In the genomic region with DNA sequence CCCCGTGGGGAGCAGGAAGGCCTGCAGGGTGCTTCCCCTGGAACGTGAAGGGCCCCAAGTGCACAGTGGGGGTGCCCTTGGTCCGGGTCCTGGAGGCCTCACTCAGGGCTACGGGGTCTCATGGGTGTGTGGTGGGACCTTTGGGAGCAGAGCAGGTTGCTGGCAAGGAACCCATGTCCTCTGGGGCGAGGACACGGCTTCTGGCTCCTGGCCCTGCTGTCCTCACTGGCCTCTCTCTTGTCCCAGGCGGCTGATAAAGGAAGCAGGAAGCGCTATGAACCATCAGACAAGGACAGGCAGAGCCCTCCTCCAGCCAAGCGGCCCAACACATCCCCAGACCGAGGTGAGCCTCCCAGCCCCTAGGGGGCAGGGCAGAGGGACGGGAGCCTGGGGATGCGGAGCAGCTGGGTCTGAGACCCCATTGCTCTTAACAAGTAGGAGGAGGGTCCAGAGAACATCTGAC, we compare ENCODE assay signal across 11 cellular contexts. TPM values are rescaled to one million over a fixed set of nuclear protein-coding genes. Genes with fewer than 3 reads are reported as not detected.
A peak's percentile ranks its signal among the peaks of the same experiment; 100 is the strongest.
DNase-seq lines count a peak whose midpoint lies in the region; ATAC-seq, FAIRE-seq and TF ChIP-seq lines count a peak whose summit lies in the region.
"Had no signal": no experiment of that assay in that cellular context is flagged by ENCODE, and none has a peak within 500 bp of the region (broad histone marks: within the 10 kb centered on the region; RNA-seq: fewer than 3 reads in every experiment).

No MANE protein-coding gene starts in this region.

- TF ChIP-seq RAD21 in A549 (conservative IDR thresholded peaks at IDR 0.05 in 1 of 2, IDR thresholded peaks at IDR 0.05 in 1 of 2) (no peak), SK-N-SH (IDR thresholded peaks at IDR 0.05; ENCODE audit: low read length) (peak; percentile 23; the same call in 1 of the 2 replicates)

- no peaks in the 10 kb centered on the region for H3K79me2 ChIP-seq in SK-N-SH (ENCODE audit: insufficient read depth)

- H3K9ac ChIP-seq in SK-N-SH: no peak overlapping the region

- intact Hi-C loops in vagina (cut with DNase I): no loop called here

- peaks cover 3% of the 10 kb centered on the region for H3F3A ChIP-seq in SK-N-SH (replicated peaks; ENCODE audit: insufficient read depth)

- H3K36me3 ChIP-seq in SK-N-SH (replicated peaks in 1 of 2; ENCODE audit: control insufficient read depth in 1 of 2, insufficient read depth in 2 of 2, low read length in 1 of 2) (peaks cover 12 to 63% of the 10 kb centered on the region in 2 experiments), iPS DF 6.9 (ENCODE audit: control insufficient read depth, insufficient read depth, low read length) (peaks cover 22% of the 10 kb centered on the region), vagina (peaks cover 0 to 82% of the 10 kb centered on the region in 2 donors)

- H3K4me3 ChIP-seq in A549 (no peak overlapping the region), GM12864 (ENCODE audit: low read depth, low read length) (no peak overlapping the region), SK-N-SH (ENCODE audit: low read depth in 2 of 2, low read length in 1 of 2) (no peak overlapping the region), iPS DF 6.9 (ENCODE audit: low read length) (no peak overlapping the region), vagina (no peak overlapping the region)

- H3K4me1 ChIP-seq in A549: no peaks in the 10 kb centered on the region
- H3K4me1 ChIP-seq in SK-N-SH (ENCODE audit: control insufficient read depth in 1 of 2, insufficient read depth in 2 of 2, low read depth in 1 of 2, low read length in 1 of 2): no peaks in the 10 kb centered on the region
- H3K4me1 ChIP-seq in iPS DF 6.9 (ENCODE audit: control insufficient read depth, insufficient read depth, low read length): no peaks in the 10 kb centered on the region
- H3K4me1 ChIP-seq in vagina: no peaks in the 10 kb centered on the region

- H3K27ac ChIP-seq in A549 (no peak overlapping the region), SK-N-SH (ENCODE audit: low read depth in 2 of 2, low read length in 1 of 2) (no peak overlapping the region), iPS DF 6.9 (ENCODE audit: low read length) (no peak overlapping the region), vagina (no peak overlapping the region)
- H3K27ac ChIP-seq: epithelial cell of prostate had no signal

- TF ChIP-seq CTCF in A549 (IDR thresholded peaks at IDR 0.05) (no peak), GM12864 (IDR thresholded peaks at IDR 0.05; ENCODE audit: low read depth, low read length, missing control alignments) (peak; percentile 39), SK-N-SH (IDR thresholded peaks at IDR 0.05) (peak; percentile 54), vagina (IDR thresholded peaks at IDR 0.05) (no peak)

- TF ChIP-seq POLR2A in A549 (IDR thresholded peaks at IDR 0.05; ENCODE audit: low read length) (no peak), vagina (IDR thresholded peaks at IDR 0.05) (no peak)

- H3K27me3 ChIP-seq in SK-N-SH (ENCODE audit: insufficient read depth) (no peaks in the 10 kb centered on the region), iPS DF 6.9 (ENCODE audit: control insufficient read depth, insufficient read depth, low read length) (no peaks in the 10 kb centered on the region), vagina (no peaks in the 10 kb centered on the region)

- POLR2A ChIA-PET in A549 (lab: Yijun Ruan, JAX) (no interaction called here), SK-N-SH (lab: Yijun Ruan, JAX) (interaction anchor here (0.7 kb wide), 1 partner anchor 35 kb away, joined by 3 read pairs; a partner anchor contains a TSS)

- H4K20me1 ChIP-seq in SK-N-SH (ENCODE audit: insufficient read depth): no peaks in the 10 kb centered on the region

- ATAC-seq in A549 (peak; percentile 77 to 84), HG03354 (IDR thresholded peaks at IDR 0.05; ENCODE audit: poor library complexity, severe bottlenecking, unreplicated experiment) (no peak)
- no peak for ATAC-seq in activated CD4-positive, CD25-positive, alpha-beta regulatory T cell treated with anti-CD3 and anti-CD28 coated beads, Interleukin-2, amount 50 U/mL, for 24 hours

- H3K4me2 ChIP-seq in A549 (no peak overlapping the region), SK-N-SH (no peak overlapping the region)

- no peak overlapping the region for H2AFZ ChIP-seq in SK-N-SH (ENCODE audit: low read depth)

- WGBS in A549 (ENCODE audit: missing lambda C conversion rate): 73% methylated on average over 12 of the region's 12 CpGs
- WGBS in SK-N-SH (ENCODE audit: low lambda C conversion rate): 51% methylated on average over 4 of the region's 12 CpGs
- no CpG with 5 or more reads among the region's 12 CpGs for WGBS in iPS DF 6.9 (ENCODE audit: insufficient coverage, insufficient read length)

- H3K9me3 ChIP-seq in A549: no peaks in the 10 kb centered on the region
- H3K9me3 ChIP-seq in SK-N-SH: no peaks in the 10 kb centered on the region
- H3K9me3 ChIP-seq in iPS DF 6.9 (ENCODE audit: control insufficient read depth, insufficient read depth, low read length): no peaks in the 10 kb centered on the region
- no peaks in the 10 kb centered on the region for H3K9me3 ChIP-seq in vagina

- TF ChIP-seq EP300 in A549 (IDR thresholded peaks at IDR 0.05) (no peak), SK-N-SH (IDR thresholded peaks at IDR 0.05; ENCODE audit: borderline replicate concordance in 1 of 2, low read depth in 1 of 2, low read length in 1 of 2) (no peak)

- peak in 1 of 2 experiments; percentile 54 for DNase-seq in A549 (ENCODE audit: low read depth in 1 of 2, low spot score in 1 of 2)
- DNase-seq in GM12864 (ENCODE audit: low read depth): no peak
- peak; percentile 80 for DNase-seq in SK-N-SH
- DNase-seq in iPS DF 6.9 (ENCODE audit: low read depth, low spot score): peak; percentile 79
- no peak for DNase-seq in activated naive CD4-positive, alpha-beta T cell treated with Interleukin-2 at 50 U/mL for 16 hours
- DNase-seq in vagina (ENCODE audit: extremely low spot score in 2 of 2): no peak
- DNase-seq: activated CD4-positive, alpha-beta T cell treated with anti-CD3 and anti-CD28 coated beads, Interleukin-2, amount 10 ng/mL, durations not matched to agents 7 days and 5 days had no signal

- CTCF ChIA-PET in A549 (lab: Yijun Ruan, JAX): interaction anchor here (1.7 kb wide), 1 partner anchor 9 kb away, joined by 6 read pairs; no protein-coding TSS in a partner anchor
- CTCF ChIA-PET in SK-N-SH (lab: Yijun Ruan, JAX): no interaction called here

- FAIRE-seq in A549 (lab: Jason Lieb, UNC): no peak

- H3K9me2 ChIP-seq in SK-N-SH: no peaks in the 10 kb centered on the region

TF ChIP-seq in A549, 52 proteins besides CTCF, POLR2A, EP300 and RAD21 (continues in another document):
- TF ChIP-seq CBX8 (IDR thresholded peaks at IDR 0.05): no peak

TF ChIP-seq in SK-N-SH, 30 proteins besides CTCF, POLR2A, EP300 and RAD21 (continues in another document):
- TF ChIP-seq GABPA (IDR thresholded peaks at IDR 0.05; ENCODE audit: low read depth): no peak

RNA-seq across cellular contexts. Expression of a gene that starts 9.8 kb away (rescaled TPM):
- not detected in 2 replicates for polyA plus RNA-seq in A549 (2011; rRNA removed)
- 0.06 and 0.09 TPM in 2 replicates for polyA plus RNA-seq in A549 (2012; cell fraction: cytosol; rRNA removed)
- polyA plus RNA-seq in A549 (2012; cell fraction: nucleus; rRNA removed): 0.71 and 0.95 TPM in 2 replicates
- polyA plus RNA-seq in A549 (2017; fragmentation: RNase III; extraction: RNeasy Plus Mini Kit Qiagen cat#74134 plus additional on column Dnase treatment): not detected in 3 replicates
- 0.24 TPM in 1 of 2 replicates, not detected in the other for polyA minus RNA-seq in A549 (2011; rRNA and poly(A)+ RNA removed)
- 0.07 TPM in 1 of 2 replicates, not detected in the other for polyA plus RNA-seq in SK-N-SH (2012; rRNA removed)
- 0.04 TPM in 1 of 2 replicates, not detected in the other for polyA plus RNA-seq in SK-N-SH (2012; cell fraction: cytosol; rRNA removed)
- polyA plus RNA-seq in SK-N-SH (2012; cell fraction: nucleus; rRNA removed): 0.56 and 0.87 TPM in 2 replicates
- not detected for total RNA-seq in vagina
- total RNA-seq: skeletal muscle tissue had no signal

RNA-seq across cellular contexts. Expression of a gene that starts 22.3 kb away (rescaled TPM):
- polyA plus RNA-seq in A549 (2011; rRNA removed) (69.1 and 75.7 TPM in 2 replicates), A549 (2017; fragmentation: RNase III; extraction: RNeasy Plus Mini Kit Qiagen cat#74134 plus additional on column Dnase treatment) (160 to 185 TPM (median 175 TPM) in 3 replicates), SK-N-SH (2012; rRNA removed) (116 and 176 TPM in 2 replicates)
- 333 and 385 TPM in 2 replicates for polyA plus RNA-seq in A549 (2012; cell fraction: cytosol; rRNA removed)
- 412 and 442 TPM in 2 replicates for polyA plus RNA-seq in A549 (2012; cell fraction: nucleus; rRNA removed)
- polyA minus RNA-seq in A549 (2011; rRNA and poly(A)+ RNA removed): 46.7 and 51.4 TPM in 2 replicates
- polyA plus RNA-seq in SK-N-SH (2012; cell fraction: cytosol; rRNA removed): 60.0 and 85.5 TPM in 2 replicates
- polyA plus RNA-seq in SK-N-SH (2012; cell fraction: nucleus; rRNA removed): 142 and 154 TPM in 2 replicates
- total RNA-seq in vagina: 188 TPM

RNA-seq across cellular contexts. Expression of a gene that starts 34.3 kb away (rescaled TPM):
- 5.8 and 6.4 TPM in 2 replicates for polyA plus RNA-seq in A549 (2011; rRNA removed)
- polyA plus RNA-seq in A549 (2012; cell fraction: cytosol; rRNA removed): 20.6 and 26.3 TPM in 2 replicates
- polyA plus RNA-seq in A549 (2012; cell fraction: nucleus; rRNA removed): 62.1 and 76.2 TPM in 2 replicates
- 28.6 to 43.1 TPM (median 39.0 TPM) in 3 replicates for polyA plus RNA-seq in A549 (2017; fragmentation: RNase III; extraction: RNeasy Plus Mini Kit Qiagen cat#74134 plus additional on column Dnase treatment)
- 4.6 and 8.2 TPM in 2 replicates for polyA minus RNA-seq in A549 (2011; rRNA and poly(A)+ RNA removed)
- polyA plus RNA-seq in SK-N-SH (2012; rRNA removed): 14.7 and 15.7 TPM in 2 replicates
- polyA plus RNA-seq in SK-N-SH (2012; cell fraction: cytosol; rRNA removed): 4.4 and 8.4 TPM in 2 replicates
- polyA plus RNA-seq in SK-N-SH (2012; cell fraction: nucleus; rRNA removed): 42.1 and 57.2 TPM in 2 replicates
- total RNA-seq in vagina: 33.1 TPM

RNA-seq across cellular contexts. Expression of a gene that starts 57.8 kb away (rescaled TPM):
- not detected in 2 replicates for polyA plus RNA-seq in A549 (2011; rRNA removed)
- polyA plus RNA-seq in A549 (2012; cell fraction: cytosol; rRNA removed): 0.05 TPM in 1 of 2 replicates, not detected in the other
- polyA plus RNA-seq in A549 (2012; cell fraction: nucleus; rRNA removed): 0.07 TPM in 1 of 2 replicates, not detected in the other
- 0.05 to 0.08 TPM in 2 of 3 replicates, not detected in the other for polyA plus RNA-seq in A549 (2017; fragmentation: RNase III; extraction: RNeasy Plus Mini Kit Qiagen cat#74134 plus additional on column Dnase treatment)
- not detected in 2 replicates for polyA minus RNA-seq in A549 (2011; rRNA and poly(A)+ RNA removed)
- polyA plus RNA-seq in SK-N-SH (2012; rRNA removed): 0.03 and 0.18 TPM in 2 replicates
- 0.06 and 0.09 TPM in 2 replicates for polyA plus RNA-seq in SK-N-SH (2012; cell fraction: cytosol; rRNA removed)
- polyA plus RNA-seq in SK-N-SH (2012; cell fraction: nucleus; rRNA removed): 0.24 and 0.32 TPM in 2 replicates
- total RNA-seq in vagina: not detected

RNA-seq across cellular contexts. Expression of a gene that starts 58.3 kb away (rescaled TPM):
- polyA plus RNA-seq in A549 (2011; rRNA removed) (13.1 and 21.1 TPM in 2 replicates), A549 (2017; fragmentation: RNase III; extraction: RNeasy Plus Mini Kit Qiagen cat#74134 plus additional on column Dnase treatment) (46.5 to 48.2 TPM (median 47.9 TPM) in 3 replicates), SK-N-SH (2012; rRNA removed) (18.1 and 32.7 TPM in 2 replicates)
- 34.3 and 35.9 TPM in 2 replicates for polyA plus RNA-seq in A549 (2012; cell fraction: cytosol; rRNA removed)
- polyA plus RNA-seq in A549 (2012; cell fraction: nucleus; rRNA removed): 93.0 and 98.7 TPM in 2 replicates
- polyA minus RNA-seq in A549 (2011; rRNA and poly(A)+ RNA removed): 6.5 and 12.3 TPM in 2 replicates
- 17.4 and 19.4 TPM in 2 replicates for polyA plus RNA-seq in SK-N-SH (2012; cell fraction: cytosol; rRNA removed)
- 76.1 and 100 TPM in 2 replicates for polyA plus RNA-seq in SK-N-SH (2012; cell fraction: nucleus; rRNA removed)
- total RNA-seq in vagina: 18.4 TPM

Comparison
In these comparisons a context has a peak if more than half of its experiments do, and no peak if none do; other contexts are left out.
1. ATAC-seq: peak in A549 (2 of 2); none in HG03354 (single experiment) and activated CD4-positive, CD25-positive, alpha-beta regulatory T cell treated with anti-CD3 and anti-CD28 coated beads, Interleukin-2, amount 50 U/mL, for 24 hours (0 of 2).
2. DNase-seq: peak in SK-N-SH (single experiment) and iPS DF 6.9 (single experiment); none in GM12864 (single experiment), activated naive CD4-positive, alpha-beta T cell treated with Interleukin-2 at 50 U/mL for 16 hours (single experiment) and vagina (0 of 2).
3. CTCF ChIP-seq: peak in GM12864 (single experiment) and SK-N-SH (single experiment); none in A549 (single experiment) and vagina (0 of 3).